8 cellular contexts compared by ENCODE assay signal in genomic region chr10:87383149-87383548, GRCh38. TPM values are rescaled to one million over a fixed set of nuclear protein-coding genes. Genes with fewer than 3 reads are reported as not detected.
DNase-seq lines count a peak whose midpoint lies in the region; FAIRE-seq and TF ChIP-seq lines count a peak whose summit lies in the region.
"Not testable (repeated sequence)": the region's sequence is repeated elsewhere in the genome, so short reads cannot be mapped to it uniquely, and the experiment has no call there.

No MANE protein-coding gene starts in this region.

- not testable (repeated sequence) for H3K36me3 ChIP-seq in ACC112 (ENCODE audit: insufficient read depth, low read length); adrenal gland (replicated peaks in 1 of 2)

- not testable (repeated sequence) for H3K4me3 ChIP-seq in ACC112 (ENCODE audit: low read depth, low read length); adrenal gland; cardiac fibroblast (replicated peaks in 1 of 2; ENCODE audit: low read depth in 2 of 2, low read length in 2 of 2)

- intact Hi-C loops in adrenal gland (cut with DNase I) = not testable (repeated sequence)

- not testable (repeated sequence) for H2AFZ ChIP-seq in ACC112 (ENCODE audit: low read length, unreplicated experiment)

- POLR2A ChIA-PET in RWPE1 (lab: Yijun Ruan, JAX; ENCODE audit: low non-redundant PET) = not testable (repeated sequence)

- H3K27me3 ChIP-seq in ACC112 (ENCODE audit: insufficient read depth, low read length); adrenal gland: not testable (repeated sequence)

- DNase-seq in H54 (ENCODE audit: insufficient read length, low spot score); RWPE1 (ENCODE audit: low spot score): not testable (repeated sequence)
- DNase-seq in LHCN-M2 (ENCODE audit: low read depth) (peak; percentile 35), adrenal gland (peak in 4 of 7 donors; percentile 18 to 50 (median 23)), cardiac fibroblast (ENCODE audit: low read depth in 2 of 2) (peak; percentile 12 to 69), fibroblast of peridontal ligament (ENCODE audit: extremely low read depth) (peak; percentile 13), kidney tubule cell (ENCODE audit: low spot score) (peak; percentile 40)

- peak; percentile 91 for FAIRE-seq in H54 (lab: Jason Lieb, UNC)

- H3K4me1 ChIP-seq in ACC112 (ENCODE audit: control insufficient read depth, insufficient read depth, low read length, unreplicated experiment); adrenal gland (replicated peaks in 1 of 2): not testable (repeated sequence)

- 28 to 65% (median 39%) methylated on average over 4 to 5 of the region's 6 CpGs for WGBS in adrenal gland, 4 donors

- CTCF ChIA-PET in RWPE1 (lab: Yijun Ruan, JAX) = not testable (repeated sequence)

- H3K27ac ChIP-seq in ACC112 (ENCODE audit: low read depth, low read length) = peak overlapping the region; percentile 23; the same call in 1 of the 2 replicates
- H3K27ac ChIP-seq in RWPE1 = peak overlapping the region; percentile 36; the same call in 1 of the 2 replicates
- H3K27ac ChIP-seq in adrenal gland = peak overlapping the region in 1 of 5 donors; percentile 3

- not testable (repeated sequence) for TF ChIP-seq POLR2A in H54 (IDR thresholded peaks at IDR 0.05; ENCODE audit: low read depth, low read length); adrenal gland (IDR thresholded peaks at IDR 0.05)

- H3K79me2 ChIP-seq in ACC112 (ENCODE audit: control insufficient read depth, insufficient read depth, low read length, unreplicated experiment) = not testable (repeated sequence)

- TF ChIP-seq CTCF in RWPE1 (conservative IDR thresholded peaks at IDR 0.05; ENCODE audit: low read depth); adrenal gland (IDR thresholded peaks at IDR 0.05); cardiac fibroblast (IDR thresholded peaks at IDR 0.05; ENCODE audit: low read depth, low read length): not testable (repeated sequence)

- not testable (repeated sequence) for H3K9me3 ChIP-seq in adrenal gland (replicated peaks in 1 of 3)

RNA-seq across cellular contexts. Expression of gene NUTM2D, which starts 25.6 kb away (rescaled TPM):
- 0.90 and 1.4 TPM in 2 replicates for total RNA-seq in LHCN-M2 (2014; rRNA removed)
- 1.1 TPM for polyA plus RNA-seq in LHCN-M2 (2012)
- 1 to 10 TPM in 7 of 8 donors, under 1 TPM in 1; 0.95 to 7.4 (median 4.0) TPM for total RNA-seq in adrenal gland
- 10 to 100 TPM in 1 of 3 donors, 1 to 10 TPM in 2; 1.6 to 34.2 (median 3.0) TPM for polyA plus RNA-seq in adrenal gland
